In the genomic region with DNA sequence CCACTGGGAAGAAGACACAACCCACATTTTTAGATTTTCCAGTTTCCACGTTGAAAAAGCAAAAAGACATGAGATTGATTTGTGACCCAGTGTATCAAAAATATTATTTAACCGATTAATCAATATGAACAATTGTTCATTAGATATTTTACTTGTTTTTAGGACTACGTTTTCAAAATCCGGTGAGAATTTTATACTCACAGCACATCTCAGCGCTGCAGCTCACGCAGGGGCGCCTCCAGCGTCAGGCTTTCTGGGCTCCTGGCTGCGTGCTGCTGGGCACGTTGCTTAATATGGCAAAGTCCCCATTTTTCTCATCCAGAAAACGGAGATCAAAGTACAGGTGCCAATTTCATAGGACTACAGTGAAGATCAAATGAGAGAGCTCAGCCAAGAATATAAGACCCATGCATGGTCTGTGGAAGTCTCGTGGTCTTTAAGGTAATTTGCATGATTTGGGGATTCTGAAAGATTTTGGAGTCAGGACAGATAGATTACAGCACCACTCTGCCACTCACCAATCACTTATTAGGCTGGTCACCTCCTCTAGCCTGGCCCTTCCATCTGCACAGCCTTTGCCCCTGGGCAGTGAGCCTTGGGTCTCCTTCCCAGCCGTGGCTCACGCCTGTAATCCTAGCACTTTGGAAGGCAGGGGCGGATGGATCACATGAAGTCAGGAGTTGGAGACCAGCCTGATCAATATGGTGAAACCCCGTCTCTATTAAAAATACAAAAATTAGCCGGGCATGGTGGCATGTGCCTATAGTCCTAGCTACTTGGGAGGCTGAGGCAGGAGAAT, we compare ENCODE assay signal across 8 cellular contexts. TPM values are rescaled to one million over a fixed set of nuclear protein-coding genes. Genes with fewer than 3 reads are reported as not detected.
A peak's percentile ranks its signal among the peaks of the same experiment; 100 is the strongest.
DNase-seq lines count a peak whose midpoint lies in the region; ATAC-seq and TF ChIP-seq lines count a peak whose summit lies in the region.

No MANE protein-coding gene starts in this region.

- 23 to 34% methylated on average over 17 of the region's 17 CpGs for WGBS in sigmoid colon, 2 donors

- TF ChIP-seq CTCF in AG09309 (IDR thresholded peaks at IDR 0.05; ENCODE audit: control insufficient read depth, insufficient read depth, low read depth, low read length, missing control alignments) (no peak), HFFc6 (IDR thresholded peaks at IDR 0.05) (no peak), right atrium auricular region (IDR thresholded peaks at IDR 0.05) (no peak), sigmoid colon (IDR thresholded peaks at IDR 0.05) (no peak)

- peak overlapping the region; percentile 86 for H3K4me3 Mint-ChIP-seq in HFFc6
- H3K4me3 Mint-ChIP-seq in activated T-helper 17 cell treated with anti-CD3 and anti-CD28 coated beads, Interleukin-2, amount 50 U/mL, for 72 hours: peak overlapping the region; percentile 80

- DNase-seq in AG09309 (ENCODE audit: low read depth) (no peak), HFFc6 (no peak), right atrium auricular region (ENCODE audit: low spot score) (no peak), sigmoid colon (peak; percentile 64), SIG-M5 treated with dmso at 0.1 percent for 504 hours (lab: John Stamatoyannopoulos, UW; ENCODE audit: unreplicated experiment) (no peak)
- no peak for DNase-seq in stimulated activated CD4-positive, alpha-beta T cell treated with anti-CD3 and anti-CD28 coated beads, Interleukin-15, amount 100 ng/mL, for 24 hours

- intact Hi-C loops in sigmoid colon (cut with DNase I): loop anchor here (1.0 to 5.0 kb wide), 2 partner anchors 20 to 35 kb away; partner anchors contain the start of gene PTPN18

- H3K27ac Mint-ChIP-seq in HFFc6: peak overlapping the region; percentile 85
- peak overlapping the region; percentile 89 for H3K27ac Mint-ChIP-seq in activated T-helper 17 cell treated with anti-CD3 and anti-CD28 coated beads, Interleukin-2, amount 50 U/mL, for 72 hours

- H3K36me3 ChIP-seq in right atrium auricular region (no peaks in the 10 kb centered on the region), sigmoid colon (no peaks in the 10 kb centered on the region)

- no peaks in the 10 kb centered on the region for H3K9me3 Mint-ChIP-seq in HFFc6
- no peaks in the 10 kb centered on the region for H3K9me3 Mint-ChIP-seq in activated T-helper 17 cell treated with anti-CD3 and anti-CD28 coated beads, Interleukin-2, amount 50 U/mL, for 72 hours

- H3K4me1 ChIP-seq in right atrium auricular region (peaks cover 0 to 36% of the 10 kb centered on the region in 2 donors), sigmoid colon (peaks cover 0 to 18% (median 14%) of the 10 kb centered on the region in 4 donors)

- no peaks in the 10 kb centered on the region; the same call in 1 of the 2 replicates for H3K36me3 Mint-ChIP-seq in HFFc6 (ENCODE audit: low read depth)
- peaks cover 5% of the 10 kb centered on the region for H3K36me3 Mint-ChIP-seq in activated T-helper 17 cell treated with anti-CD3 and anti-CD28 coated beads, Interleukin-2, amount 50 U/mL, for 72 hours (ENCODE audit: low read depth)

- no peak for ATAC-seq in activated T-helper 17 cell treated with anti-CD3 and anti-CD28 coated beads, Interleukin-2, amount 50 U/mL, for 72 hours (replicated peaks)
- ATAC-seq in HG03571 (IDR thresholded peaks at IDR 0.05; ENCODE audit: unreplicated experiment): no peak

- H3K27me3 ChIP-seq in right atrium auricular region (no peaks in the 10 kb centered on the region), sigmoid colon (peaks cover 0 to 3% (median 0%) of the 10 kb centered on the region in 3 donors)

- no peak for TF ChIP-seq POLR2A in sigmoid colon (IDR thresholded peaks at IDR 0.05)

- H3K27ac ChIP-seq in right atrium auricular region (peak overlapping the region; percentile 90 to 94), sigmoid colon (peak overlapping the region; percentile 80 to 89 (median 83))

- no peaks in the 10 kb centered on the region for H3K9me3 ChIP-seq in right atrium auricular region
- H3K9me3 ChIP-seq in sigmoid colon: no peaks in the 10 kb centered on the region

- TF ChIP-seq EP300 in sigmoid colon (IDR thresholded peaks at IDR 0.05): no peak

- H3K27me3 Mint-ChIP-seq in HFFc6 (ENCODE audit: insufficient read depth): no peaks in the 10 kb centered on the region; the same call in none of the 2 replicates
- no peaks in the 10 kb centered on the region for H3K27me3 Mint-ChIP-seq in activated T-helper 17 cell treated with anti-CD3 and anti-CD28 coated beads, Interleukin-2, amount 50 U/mL, for 72 hours

- peaks cover 20% of the 10 kb centered on the region for H3K4me1 Mint-ChIP-seq in HFFc6 (ENCODE audit: low read depth)
- H3K4me1 Mint-ChIP-seq in activated T-helper 17 cell treated with anti-CD3 and anti-CD28 coated beads, Interleukin-2, amount 50 U/mL, for 72 hours: peaks cover 10% of the 10 kb centered on the region

- H3K4me3 ChIP-seq in AG09309 (ENCODE audit: control insufficient read depth, low read depth, low read length): peak overlapping the region; percentile 76
- peak overlapping the region; percentile 62 to 75 for H3K4me3 ChIP-seq in right atrium auricular region
- peak overlapping the region; percentile 61 to 74 (median 66) for H3K4me3 ChIP-seq in sigmoid colon

RNA-seq across cellular contexts. Expression of gene PTPN18, which starts 36.2 kb away (rescaled TPM):
- 10 to 100 TPM; 15.5 to 18.9 (median 17.5) TPM for total RNA-seq in HFFc6 (2021; fragmentation: NEBNext Ultra II Directional; extraction: Animal tissue kit (Norgen Biotek cat#: 25700))
- 10 to 100 TPM; 60.5 to 69.7 TPM for total RNA-seq in activated T-helper 17 cell treated with anti-CD3 and anti-CD28 coated beads, Interleukin-2, amount 50 U/mL, for 72 hours
- 10 to 100 TPM; 13.3 to 20.8 TPM for total RNA-seq in right atrium auricular region
- total RNA-seq in sigmoid colon: 10 to 100 TPM; 30.0 to 39.2 (median 37.4) TPM
- polyA plus RNA-seq in sigmoid colon: 100 to 1,000 TPM in 1 of 3 donors, 10 to 100 TPM in 2; 49.7 to 113 (median 55.3) TPM

RNA-seq across cellular contexts. Expression of gene IMP4, which starts 49.4 kb away (rescaled TPM):
- 100 to 1,000 TPM in 1 of 6 experiments, 10 to 100 TPM in 5; 79.9 to 103 (median 90.4) TPM for total RNA-seq in HFFc6 (2021; fragmentation: NEBNext Ultra II Directional; extraction: Animal tissue kit (Norgen Biotek cat#: 25700))
- 100 to 1,000 TPM in 1 of 2 donors, 10 to 100 TPM in 1; 79.8 to 134 TPM for total RNA-seq in activated T-helper 17 cell treated with anti-CD3 and anti-CD28 coated beads, Interleukin-2, amount 50 U/mL, for 72 hours
- total RNA-seq in right atrium auricular region (10 to 100 TPM; 66.6 to 86.9 TPM), sigmoid colon (100 to 1,000 TPM in 1 of 4 donors, 10 to 100 TPM in 3; 71.2 to 130 (median 81.2) TPM)
- 10 to 100 TPM; 48.0 to 85.0 (median 51.3) TPM for polyA plus RNA-seq in sigmoid colon
